In genomic region chr13:72788831-72789230, GRCh38 we compare ENCODE assay signal across 15 cellular contexts.
"Had no signal": no experiment of that assay in that cellular context is flagged by ENCODE, and none has a peak within 500 bp of the region (broad histone marks: within the 10 kb centered on the region; RNA-seq: fewer than 3 reads in every experiment).

No MANE protein-coding gene starts in this region.

- H3K27me3 ChIP-seq: body of pancreas, hepatocyte, sigmoid colon, testis had no signal

- H3K4me3 ChIP-seq: body of pancreas, hepatocyte, lung, sigmoid colon, testis had no signal

- H3K27ac Mint-ChIP-seq: activated CD4-positive, alpha-beta T cell treated with anti-CD3 and anti-CD28 coated beads, Interleukin-2, amount 10 ng/mL, durations not matched to agents 24 days and 14 days; activated CD8-positive, alpha-beta T cell treated with anti-CD3 and anti-CD28 coated beads for 36 hours; activated naive CD4-positive, alpha-beta T cell treated with anti-CD3 and anti-CD28 coated beads for 36 hours; activated T-cell treated with anti-CD3 and anti-CD28 coated beads, Interleukin-2, amount 50 U/mL, for 24 hours; mesothelial cell of epicardium; natural killer cell treated with Interleukin-12 subunit alpha and Interleukin-12 subunit beta and Interleukin-15 and Interleukin-18, amount 100 ng/mL, for 72 hours; stimulated activated effector memory CD8-positive, alpha-beta T cell treated with anti-CD3 and anti-CD28 coated beads, Interleukin-12 subunit alpha, Interleukin-12 subunit beta, amount 100 ng/mL, for 72 hours had no signal

- ATAC-seq: activated CD8-positive, alpha-beta T cell treated with anti-CD3 and anti-CD28 coated beads for 36 hours; body of pancreas; effector memory CD8-positive, alpha-beta T cell; natural killer cell treated with Interleukin-12 subunit alpha and Interleukin-12 subunit beta and Interleukin-15 and Interleukin-18, amount 100 ng/mL, for 72 hours; stimulated activated effector memory CD8-positive, alpha-beta T cell treated with anti-CD3 and anti-CD28 coated beads, Interleukin-12 subunit alpha, Interleukin-12 subunit beta, amount 100 ng/mL, for 72 hours had no signal

- H3K27ac ChIP-seq: body of pancreas, hepatocyte, parathyroid adenoma, sigmoid colon, testis had no signal

- H3K27me3 Mint-ChIP-seq: activated CD4-positive, alpha-beta T cell treated with anti-CD3 and anti-CD28 coated beads, Interleukin-2, amount 10 ng/mL, durations not matched to agents 24 days and 14 days; activated CD8-positive, alpha-beta T cell treated with anti-CD3 and anti-CD28 coated beads for 36 hours; activated T-cell treated with anti-CD3 and anti-CD28 coated beads, Interleukin-2, amount 50 U/mL, for 24 hours; effector memory CD8-positive, alpha-beta T cell; natural killer cell treated with Interleukin-12 subunit alpha and Interleukin-12 subunit beta and Interleukin-15 and Interleukin-18, amount 100 ng/mL, for 72 hours had no signal

- H3K9me3 ChIP-seq: body of pancreas, sigmoid colon, testis had no signal

- DNase-seq: activated CD4-positive, alpha-beta T cell treated with anti-CD3 and anti-CD28 coated beads, Interleukin-2, amount 10 ng/mL, durations not matched to agents 24 days and 14 days; activated CD8-positive, alpha-beta T cell treated with anti-CD3 and anti-CD28 coated beads for 36 hours; activated naive CD4-positive, alpha-beta T cell treated with anti-CD3 and anti-CD28 coated beads for 36 hours; activated T-cell treated with anti-CD3 and anti-CD28 coated beads, Interleukin-2, amount 50 U/mL, for 24 hours; body of pancreas; effector memory CD8-positive, alpha-beta T cell; sigmoid colon; stimulated activated CD4-positive, alpha-beta T cell treated with anti-CD3 and anti-CD28 coated beads, Interleukin-4, amount 100 ng/mL, for 24 hours; testis had no signal

- H3K4me3 Mint-ChIP-seq: activated CD4-positive, alpha-beta T cell treated with anti-CD3 and anti-CD28 coated beads, Interleukin-2, amount 10 ng/mL, durations not matched to agents 24 days and 14 days; activated CD8-positive, alpha-beta T cell treated with anti-CD3 and anti-CD28 coated beads for 36 hours; activated naive CD4-positive, alpha-beta T cell treated with anti-CD3 and anti-CD28 coated beads for 36 hours; activated T-cell treated with anti-CD3 and anti-CD28 coated beads, Interleukin-2, amount 50 U/mL, for 24 hours; effector memory CD8-positive, alpha-beta T cell; mesothelial cell of epicardium; natural killer cell treated with Interleukin-12 subunit alpha and Interleukin-12 subunit beta and Interleukin-15 and Interleukin-18, amount 100 ng/mL, for 72 hours; stimulated activated effector memory CD8-positive, alpha-beta T cell treated with anti-CD3 and anti-CD28 coated beads, Interleukin-12 subunit alpha, Interleukin-12 subunit beta, amount 100 ng/mL, for 72 hours had no signal

- H3K9me3 Mint-ChIP-seq: natural killer cell treated with Interleukin-12 subunit alpha and Interleukin-12 subunit beta and Interleukin-15 and Interleukin-18, amount 100 ng/mL, for 72 hours; stimulated activated effector memory CD8-positive, alpha-beta T cell treated with anti-CD3 and anti-CD28 coated beads, Interleukin-12 subunit alpha, Interleukin-12 subunit beta, amount 100 ng/mL, for 72 hours had no signal

- H3K4me1 ChIP-seq: parathyroid adenoma, testis had no signal
